In the genomic region with DNA sequence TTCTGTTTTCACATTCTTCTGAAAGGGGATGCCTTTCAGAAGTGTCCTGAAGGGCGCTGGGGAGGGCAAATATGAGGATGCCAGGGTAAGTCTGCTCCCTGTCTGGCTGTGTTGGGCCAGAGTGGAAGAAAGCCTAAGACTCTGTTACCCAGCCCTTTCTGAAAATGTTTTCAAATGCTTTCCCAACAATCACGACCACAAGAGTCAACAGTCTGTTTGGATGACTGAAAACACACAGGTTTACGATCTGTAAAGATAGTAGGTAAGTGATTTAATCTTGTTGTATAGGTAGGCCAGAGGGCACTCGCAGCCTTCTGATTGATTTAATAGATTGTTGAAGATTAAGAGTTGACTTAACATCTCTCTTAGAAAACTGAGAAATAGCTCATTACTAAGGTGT, we compare ENCODE assay signal across 2 cellular contexts.
TF ChIP-seq lines count a peak whose summit lies in the region.

No MANE protein-coding gene starts in this region.

TF ChIP-seq in HEK293, 187 proteins besides CTCF, POLR2A, EP300 and RAD21 (continued from another document):
- TF ChIP-seq, protein P1, sequence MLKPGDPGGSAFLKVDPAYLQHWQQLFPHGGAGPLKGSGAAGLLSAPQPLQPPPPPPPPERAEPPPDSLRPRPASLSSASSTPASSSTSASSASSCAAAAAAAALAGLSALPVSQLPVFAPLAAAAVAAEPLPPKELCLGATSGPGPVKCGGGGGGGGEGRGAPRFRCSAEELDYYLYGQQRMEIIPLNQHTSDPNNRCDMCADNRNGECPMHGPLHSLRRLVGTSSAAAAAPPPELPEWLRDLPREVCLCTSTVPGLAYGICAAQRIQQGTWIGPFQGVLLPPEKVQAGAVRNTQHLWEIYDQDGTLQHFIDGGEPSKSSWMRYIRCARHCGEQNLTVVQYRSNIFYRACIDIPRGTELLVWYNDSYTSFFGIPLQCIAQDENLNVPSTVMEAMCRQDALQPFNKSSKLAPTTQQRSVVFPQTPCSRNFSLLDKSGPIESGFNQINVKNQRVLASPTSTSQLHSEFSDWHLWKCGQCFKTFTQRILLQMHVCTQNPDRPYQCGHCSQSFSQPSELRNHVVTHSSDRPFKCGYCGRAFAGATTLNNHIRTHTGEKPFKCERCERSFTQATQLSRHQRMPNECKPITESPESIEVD (tag by site-specific recombination; IDR thresholded peaks at IDR 0.05), result peak; percentile 38; the same call in 1 of the 2 replicates

TF ChIP-seq in SK-N-SH, 30 proteins besides CTCF, POLR2A, EP300 and RAD21 (continued from another document):
- TF ChIP-seq, protein P2, sequence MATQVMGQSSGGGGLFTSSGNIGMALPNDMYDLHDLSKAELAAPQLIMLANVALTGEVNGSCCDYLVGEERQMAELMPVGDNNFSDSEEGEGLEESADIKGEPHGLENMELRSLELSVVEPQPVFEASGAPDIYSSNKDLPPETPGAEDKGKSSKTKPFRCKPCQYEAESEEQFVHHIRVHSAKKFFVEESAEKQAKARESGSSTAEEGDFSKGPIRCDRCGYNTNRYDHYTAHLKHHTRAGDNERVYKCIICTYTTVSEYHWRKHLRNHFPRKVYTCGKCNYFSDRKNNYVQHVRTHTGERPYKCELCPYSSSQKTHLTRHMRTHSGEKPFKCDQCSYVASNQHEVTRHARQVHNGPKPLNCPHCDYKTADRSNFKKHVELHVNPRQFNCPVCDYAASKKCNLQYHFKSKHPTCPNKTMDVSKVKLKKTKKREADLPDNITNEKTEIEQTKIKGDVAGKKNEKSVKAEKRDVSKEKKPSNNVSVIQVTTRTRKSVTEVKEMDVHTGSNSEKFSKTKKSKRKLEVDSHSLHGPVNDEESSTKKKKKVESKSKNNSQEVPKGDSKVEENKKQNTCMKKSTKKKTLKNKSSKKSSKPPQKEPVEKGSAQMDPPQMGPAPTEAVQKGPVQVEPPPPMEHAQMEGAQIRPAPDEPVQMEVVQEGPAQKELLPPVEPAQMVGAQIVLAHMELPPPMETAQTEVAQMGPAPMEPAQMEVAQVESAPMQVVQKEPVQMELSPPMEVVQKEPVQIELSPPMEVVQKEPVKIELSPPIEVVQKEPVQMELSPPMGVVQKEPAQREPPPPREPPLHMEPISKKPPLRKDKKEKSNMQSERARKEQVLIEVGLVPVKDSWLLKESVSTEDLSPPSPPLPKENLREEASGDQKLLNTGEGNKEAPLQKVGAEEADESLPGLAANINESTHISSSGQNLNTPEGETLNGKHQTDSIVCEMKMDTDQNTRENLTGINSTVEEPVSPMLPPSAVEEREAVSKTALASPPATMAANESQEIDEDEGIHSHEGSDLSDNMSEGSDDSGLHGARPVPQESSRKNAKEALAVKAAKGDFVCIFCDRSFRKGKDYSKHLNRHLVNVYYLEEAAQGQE (IDR thresholded peaks at IDR 0.05; ENCODE audit: low read depth, low read length), result no peak
- TF ChIP-seq, protein P3, sequence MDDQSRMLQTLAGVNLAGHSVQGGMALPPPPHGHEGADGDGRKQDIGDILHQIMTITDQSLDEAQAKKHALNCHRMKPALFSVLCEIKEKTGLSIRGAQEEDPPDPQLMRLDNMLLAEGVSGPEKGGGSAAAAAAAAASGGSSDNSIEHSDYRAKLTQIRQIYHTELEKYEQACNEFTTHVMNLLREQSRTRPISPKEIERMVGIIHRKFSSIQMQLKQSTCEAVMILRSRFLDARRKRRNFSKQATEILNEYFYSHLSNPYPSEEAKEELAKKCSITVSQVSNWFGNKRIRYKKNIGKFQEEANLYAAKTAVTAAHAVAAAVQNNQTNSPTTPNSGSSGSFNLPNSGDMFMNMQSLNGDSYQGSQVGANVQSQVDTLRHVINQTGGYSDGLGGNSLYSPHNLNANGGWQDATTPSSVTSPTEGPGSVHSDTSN (IDR thresholded peaks at IDR 0.05), result no peak
- TF ChIP-seq MEF2A (IDR thresholded peaks at IDR 0.05; ENCODE audit: borderline replicate concordance, low read depth), result no peak
- TF ChIP-seq, protein P4, sequence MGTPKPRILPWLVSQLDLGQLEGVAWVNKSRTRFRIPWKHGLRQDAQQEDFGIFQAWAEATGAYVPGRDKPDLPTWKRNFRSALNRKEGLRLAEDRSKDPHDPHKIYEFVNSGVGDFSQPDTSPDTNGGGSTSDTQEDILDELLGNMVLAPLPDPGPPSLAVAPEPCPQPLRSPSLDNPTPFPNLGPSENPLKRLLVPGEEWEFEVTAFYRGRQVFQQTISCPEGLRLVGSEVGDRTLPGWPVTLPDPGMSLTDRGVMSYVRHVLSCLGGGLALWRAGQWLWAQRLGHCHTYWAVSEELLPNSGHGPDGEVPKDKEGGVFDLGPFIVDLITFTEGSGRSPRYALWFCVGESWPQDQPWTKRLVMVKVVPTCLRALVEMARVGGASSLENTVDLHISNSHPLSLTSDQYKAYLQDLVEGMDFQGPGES (IDR thresholded peaks at IDR 0.05; ENCODE audit: low read depth, low read length), result no peak
- TF ChIP-seq TEAD4 (IDR thresholded peaks at IDR 0.05; ENCODE audit: borderline replicate concordance, insufficient read depth), result no peak
- TF ChIP-seq, protein P5, sequence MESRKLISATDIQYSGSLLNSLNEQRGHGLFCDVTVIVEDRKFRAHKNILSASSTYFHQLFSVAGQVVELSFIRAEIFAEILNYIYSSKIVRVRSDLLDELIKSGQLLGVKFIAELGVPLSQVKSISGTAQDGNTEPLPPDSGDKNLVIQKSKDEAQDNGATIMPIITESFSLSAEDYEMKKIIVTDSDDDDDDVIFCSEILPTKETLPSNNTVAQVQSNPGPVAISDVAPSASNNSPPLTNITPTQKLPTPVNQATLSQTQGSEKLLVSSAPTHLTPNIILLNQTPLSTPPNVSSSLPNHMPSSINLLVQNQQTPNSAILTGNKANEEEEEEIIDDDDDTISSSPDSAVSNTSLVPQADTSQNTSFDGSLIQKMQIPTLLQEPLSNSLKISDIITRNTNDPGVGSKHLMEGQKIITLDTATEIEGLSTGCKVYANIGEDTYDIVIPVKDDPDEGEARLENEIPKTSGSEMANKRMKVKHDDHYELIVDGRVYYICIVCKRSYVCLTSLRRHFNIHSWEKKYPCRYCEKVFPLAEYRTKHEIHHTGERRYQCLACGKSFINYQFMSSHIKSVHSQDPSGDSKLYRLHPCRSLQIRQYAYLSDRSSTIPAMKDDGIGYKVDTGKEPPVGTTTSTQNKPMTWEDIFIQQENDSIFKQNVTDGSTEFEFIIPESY (IDR thresholded peaks at IDR 0.05; ENCODE audit: borderline replicate concordance, low read depth), result no peak
- no peak for TF ChIP-seq NRF1 (IDR thresholded peaks at IDR 0.05; ENCODE audit: low read depth, low read length)
- no peak for TF ChIP-seq EZH2phosphoT487 (IDR thresholded peaks at IDR 0.05; ENCODE audit: borderline replicate concordance, low read depth)
- TF ChIP-seq, protein P6, sequence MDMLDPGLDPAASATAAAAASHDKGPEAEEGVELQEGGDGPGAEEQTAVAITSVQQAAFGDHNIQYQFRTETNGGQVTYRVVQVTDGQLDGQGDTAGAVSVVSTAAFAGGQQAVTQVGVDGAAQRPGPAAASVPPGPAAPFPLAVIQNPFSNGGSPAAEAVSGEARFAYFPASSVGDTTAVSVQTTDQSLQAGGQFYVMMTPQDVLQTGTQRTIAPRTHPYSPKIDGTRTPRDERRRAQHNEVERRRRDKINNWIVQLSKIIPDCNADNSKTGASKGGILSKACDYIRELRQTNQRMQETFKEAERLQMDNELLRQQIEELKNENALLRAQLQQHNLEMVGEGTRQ (IDR thresholded peaks at IDR 0.05; ENCODE audit: borderline replicate concordance, low read depth, low read length), result no peak
- no peak for TF ChIP-seq CHD2 (IDR thresholded peaks at IDR 0.05; ENCODE audit: low read length, partially characterized antibody)
